19 cellular contexts compared by ENCODE assay signal in genomic region chr22:19902245-19902699, GRCh38. TPM values are rescaled to one million over a fixed set of nuclear protein-coding genes. Genes with fewer than 3 reads are reported as not detected.
DNase-seq lines count a peak whose midpoint lies in the region; ATAC-seq and TF ChIP-seq lines count a peak whose summit lies in the region.
"Had no signal": no experiment of that assay in that cellular context is flagged by ENCODE, and none has a peak within 500 bp of the region (broad histone marks: within the 10 kb centered on the region; RNA-seq: fewer than 3 reads in every experiment).

No MANE protein-coding gene starts in this region.

- no peak overlapping the region for H2BK120ac ChIP-seq in trophoblast cell (ENCODE audit: insufficient read depth, low read length, poor library complexity)

- H4K12ac ChIP-seq in trophoblast cell (ENCODE audit: low read depth, low read length), result no peak overlapping the region

- H3K4me1 Mint-ChIP-seq in natural killer cell treated with Interleukin-12 subunit alpha and Interleukin-12 subunit beta and Interleukin-15 and Interleukin-18, amount 100 ng/mL, for 72 hours (ENCODE audit: low read depth in 2 of 2), result no peaks in the 10 kb centered on the region
- H3K4me1 Mint-ChIP-seq: stimulated activated effector memory CD8-positive, alpha-beta T cell treated with anti-CD3 and anti-CD28 coated beads, Interleukin-12 subunit alpha, Interleukin-12 subunit beta, amount 100 ng/mL, for 72 hours had no signal

- H3K9me3 Mint-ChIP-seq in natural killer cell treated with Interleukin-12 subunit alpha and Interleukin-12 subunit beta and Interleukin-15 and Interleukin-18, amount 100 ng/mL, for 72 hours, result no peaks in the 10 kb centered on the region
- H3K9me3 Mint-ChIP-seq: activated naive CD8-positive, alpha-beta T cell treated with anti-CD3 and anti-CD28 coated beads for 36 hours; CD8-positive, alpha-beta T cell; stimulated activated effector memory CD8-positive, alpha-beta T cell treated with anti-CD3 and anti-CD28 coated beads, Interleukin-12 subunit alpha, Interleukin-12 subunit beta, amount 100 ng/mL, for 72 hours had no signal

- H3K4me2 ChIP-seq in trophoblast cell (ENCODE audit: low read length), result no peak overlapping the region

- H3K79me1 ChIP-seq in trophoblast cell (ENCODE audit: low read length), result peaks cover 13% of the 10 kb centered on the region

- no peak overlapping the region for H3K27ac Mint-ChIP-seq in natural killer cell treated with Interleukin-12 subunit alpha and Interleukin-12 subunit beta and Interleukin-15 and Interleukin-18, amount 100 ng/mL, for 72 hours
- H3K27ac Mint-ChIP-seq: activated naive CD8-positive, alpha-beta T cell treated with anti-CD3 and anti-CD28 coated beads for 36 hours; CD8-positive, alpha-beta T cell; stimulated activated effector memory CD8-positive, alpha-beta T cell treated with anti-CD3 and anti-CD28 coated beads, Interleukin-12 subunit alpha, Interleukin-12 subunit beta, amount 100 ng/mL, for 72 hours had no signal

- no peaks in the 10 kb centered on the region for H3K27me3 Mint-ChIP-seq in natural killer cell treated with Interleukin-12 subunit alpha and Interleukin-12 subunit beta and Interleukin-15 and Interleukin-18, amount 100 ng/mL, for 72 hours
- H3K27me3 Mint-ChIP-seq: activated naive CD8-positive, alpha-beta T cell treated with anti-CD3 and anti-CD28 coated beads for 36 hours had no signal

- DNase-seq in NCI-H748 (lab: John Stamatoyannopoulos, UW; ENCODE audit: unreplicated experiment) (peak; percentile 18), NCI-H748 treated with DMSO at 0.1 percent for 48 hours (lab: John Stamatoyannopoulos, UW) (no peak), NCI-H2081 (lab: John Stamatoyannopoulos, UW) (peak; percentile 53 to 80), SHP77 treated with DMSO at 0.1 percent for 48 hours (lab: John Stamatoyannopoulos, UW) (peak; percentile 19), trophoblast cell (no peak), upper lobe of left lung (no peak)
- DNase-seq in natural killer cell treated with Interleukin-12 subunit alpha and Interleukin-12 subunit beta and Interleukin-15 and Interleukin-18, amount 100 ng/mL, for 72 hours (ENCODE audit: low spot score), result no peak
- DNase-seq: activated naive CD8-positive, alpha-beta T cell treated with anti-CD3 and anti-CD28 coated beads for 36 hours; CD8-positive, alpha-beta T cell; dorsolateral prefrontal cortex; IMR-90; midbrain; MV-4-11; occipital lobe had no signal

- H4K8ac ChIP-seq in trophoblast cell (ENCODE audit: low read depth, low read length), result no peak overlapping the region

- H3K4ac ChIP-seq in trophoblast cell (ENCODE audit: low read depth, low read length), result no peak overlapping the region

- no peaks in the 10 kb centered on the region for H3K36me3 Mint-ChIP-seq in natural killer cell treated with Interleukin-12 subunit alpha and Interleukin-12 subunit beta and Interleukin-15 and Interleukin-18, amount 100 ng/mL, for 72 hours
- H3K36me3 Mint-ChIP-seq: activated naive CD8-positive, alpha-beta T cell treated with anti-CD3 and anti-CD28 coated beads for 36 hours; stimulated activated effector memory CD8-positive, alpha-beta T cell treated with anti-CD3 and anti-CD28 coated beads, Interleukin-12 subunit alpha, Interleukin-12 subunit beta, amount 100 ng/mL, for 72 hours had no signal

- no peak overlapping the region for H2AFZ ChIP-seq in trophoblast cell (ENCODE audit: insufficient read depth, low read length, poor library complexity)

- peak overlapping the region; percentile 33 for H4K91ac ChIP-seq in trophoblast cell (ENCODE audit: low read depth, low read length)

- H3K4me1 ChIP-seq in trophoblast cell (ENCODE audit: control insufficient read depth in 1 of 2, insufficient read depth in 2 of 2, low read length in 2 of 2) (peaks cover 17 to 22% of the 10 kb centered on the region in 2 experiments), upper lobe of left lung (no peaks in the 10 kb centered on the region)
- H3K4me1 ChIP-seq: tibial nerve had no signal

- TF ChIP-seq POLR2A in upper lobe of left lung (IDR thresholded peaks at IDR 0.05), result no peak

- no peak for TF ChIP-seq EP300 in upper lobe of left lung (IDR thresholded peaks at IDR 0.05)

- TF ChIP-seq CTCF in upper lobe of left lung (IDR thresholded peaks at IDR 0.05), result no peak

- H3K27ac ChIP-seq in trophoblast cell (ENCODE audit: low read depth, low read length) (no peak overlapping the region), upper lobe of left lung (no peak overlapping the region)
- H3K27ac ChIP-seq: tibial nerve had no signal

- no peaks in the 10 kb centered on the region for H3K36me3 ChIP-seq in trophoblast cell (ENCODE audit: control insufficient read depth in 1 of 2, insufficient read depth in 2 of 2, low read length in 2 of 2)
- H3K36me3 ChIP-seq in upper lobe of left lung, result peaks cover 0 to 51% (median 27%) of the 10 kb centered on the region in 4 donors

- H3K14ac ChIP-seq in trophoblast cell (ENCODE audit: low read length), result no peak overlapping the region

- H3K9me3 ChIP-seq in trophoblast cell (ENCODE audit: insufficient read depth, low read depth, low read length), result no peaks in the 10 kb centered on the region
- no peaks in the 10 kb centered on the region for H3K9me3 ChIP-seq in upper lobe of left lung
- H3K9me3 ChIP-seq: tibial nerve had no signal

- no peak overlapping the region for H3K4me3 Mint-ChIP-seq in natural killer cell treated with Interleukin-12 subunit alpha and Interleukin-12 subunit beta and Interleukin-15 and Interleukin-18, amount 100 ng/mL, for 72 hours
- H3K4me3 Mint-ChIP-seq: activated naive CD8-positive, alpha-beta T cell treated with anti-CD3 and anti-CD28 coated beads for 36 hours; CD8-positive, alpha-beta T cell; stimulated activated effector memory CD8-positive, alpha-beta T cell treated with anti-CD3 and anti-CD28 coated beads, Interleukin-12 subunit alpha, Interleukin-12 subunit beta, amount 100 ng/mL, for 72 hours had no signal

- no CpG with 5 or more reads among the region's 7 CpGs for WGBS in trophoblast cell (ENCODE audit: extremely low coverage, insufficient coverage, insufficient read length)
- WGBS in upper lobe of left lung, 2 donors, result 88 to 89% methylated on average over 7 of the region's 7 CpGs

- no peak overlapping the region for H2BK5ac ChIP-seq in trophoblast cell (ENCODE audit: low read depth, low read length, poor library complexity)

- H3K18ac ChIP-seq in trophoblast cell (ENCODE audit: low read length), result no peak overlapping the region

- no peak overlapping the region for H3K23ac ChIP-seq in trophoblast cell (ENCODE audit: low read length)

- H3K9ac ChIP-seq in trophoblast cell (ENCODE audit: low read length), result no peak overlapping the region

- H2AK5ac ChIP-seq in trophoblast cell (ENCODE audit: low read length), result no peak overlapping the region

- H3K27me3 ChIP-seq in trophoblast cell (ENCODE audit: insufficient read depth, low read length), result no peaks in the 10 kb centered on the region
- H3K27me3 ChIP-seq in upper lobe of left lung, result no peaks in the 10 kb centered on the region
- H3K27me3 ChIP-seq: dorsolateral prefrontal cortex, tibial nerve had no signal

- H3K4me3 ChIP-seq in trophoblast cell (ENCODE audit: low read depth, low read length) (no peak overlapping the region), upper lobe of left lung (no peak overlapping the region)
- H3K4me3 ChIP-seq: dorsolateral prefrontal cortex, skin epidermis, tibial nerve had no signal

- no peaks in the 10 kb centered on the region for H3K79me2 ChIP-seq in trophoblast cell (ENCODE audit: control insufficient read depth, insufficient read depth, low read length, poor library complexity)

- peak overlapping the region; percentile 38 for H2BK12ac ChIP-seq in trophoblast cell (ENCODE audit: low read length)

- ATAC-seq in upper lobe of left lung (ENCODE audit: low FRiP score in 2 of 2), result no peak
- no peak for ATAC-seq in natural killer cell treated with Interleukin-12 subunit alpha and Interleukin-12 subunit beta and Interleukin-15 and Interleukin-18, amount 100 ng/mL, for 72 hours
- no peak for ATAC-seq in HG03280 (IDR thresholded peaks at IDR 0.05; ENCODE audit: unreplicated experiment)
- ATAC-seq: CD8-positive, alpha-beta T cell; HCT116; stimulated activated effector memory CD8-positive, alpha-beta T cell treated with anti-CD3 and anti-CD28 coated beads, Interleukin-12 subunit alpha, Interleukin-12 subunit beta, amount 100 ng/mL, for 72 hours had no signal

RNA-seq across cellular contexts. Expression of gene COMT, which starts 39.3 kb away (rescaled TPM):
- polyA plus RNA-seq in trophoblast cell (2013), result 16.0 and 18.0 TPM in 2 replicates
- total RNA-seq in upper lobe of left lung, result 100 to 1,000 TPM; 136 to 475 (median 272) TPM
- 100 to 1,000 TPM; 141 to 223 TPM for total RNA-seq in natural killer cell treated with Interleukin-12 subunit alpha and Interleukin-12 subunit beta and Interleukin-15 and Interleukin-18, amount 100 ng/mL, for 72 hours

RNA-seq across cellular contexts. Expression of gene TXNRD2, which starts 39.3 kb away (rescaled TPM):
- 2.2 and 2.6 TPM in 2 replicates for polyA plus RNA-seq in trophoblast cell (2013)
- total RNA-seq in upper lobe of left lung, result 10 to 100 TPM; 29.6 to 78.6 (median 49.3) TPM
- total RNA-seq in natural killer cell treated with Interleukin-12 subunit alpha and Interleukin-12 subunit beta and Interleukin-15 and Interleukin-18, amount 100 ng/mL, for 72 hours, result 10 to 100 TPM; 29.9 to 34.3 TPM

RNA-seq across cellular contexts. Expression of gene GNB1L, which starts 47.6 kb away (rescaled TPM):
- polyA plus RNA-seq in trophoblast cell (2013), result 10.4 and 11.5 TPM in 2 replicates
- total RNA-seq in upper lobe of left lung, result 10 to 100 TPM in 1 of 6 donors, 1 to 10 TPM in 4, under 1 TPM in 1; 0.78 to 11.1 (median 6.8) TPM
- total RNA-seq in natural killer cell treated with Interleukin-12 subunit alpha and Interleukin-12 subunit beta and Interleukin-15 and Interleukin-18, amount 100 ng/mL, for 72 hours, result 10 to 100 TPM in 1 of 2 donors, 1 to 10 TPM in 1; 9.7 to 17.9 TPM

RNA-seq across cellular contexts. Expression of gene RTL10, which starts 47.6 kb away (rescaled TPM):
- 10.8 and 11.6 TPM in 2 replicates for polyA plus RNA-seq in trophoblast cell (2013)
- 10 to 100 TPM; 16.4 to 27.4 (median 24.1) TPM for total RNA-seq in upper lobe of left lung
- 10 to 100 TPM; 11.2 to 26.3 TPM for total RNA-seq in natural killer cell treated with Interleukin-12 subunit alpha and Interleukin-12 subunit beta and Interleukin-15 and Interleukin-18, amount 100 ng/mL, for 72 hours

Comparison
In these comparisons a context has a peak if more than half of its experiments do, and no peak if none do; other contexts are left out.
1. DNase-seq: peak in NCI-H748 (single experiment), NCI-H2081 (2 of 2) and SHP77 treated with DMSO at 0.1 percent for 48 hours (single experiment); none in NCI-H748 treated with DMSO at 0.1 percent for 48 hours (single experiment), trophoblast cell (0 of 2), upper lobe of left lung (0 of 2) and natural killer cell treated with Interleukin-12 subunit alpha and Interleukin-12 subunit beta and Interleukin-15 and Interleukin-18, amount 100 ng/mL, for 72 hours (single experiment).